27 cellular contexts compared by ENCODE assay signal in the genomic region with DNA sequence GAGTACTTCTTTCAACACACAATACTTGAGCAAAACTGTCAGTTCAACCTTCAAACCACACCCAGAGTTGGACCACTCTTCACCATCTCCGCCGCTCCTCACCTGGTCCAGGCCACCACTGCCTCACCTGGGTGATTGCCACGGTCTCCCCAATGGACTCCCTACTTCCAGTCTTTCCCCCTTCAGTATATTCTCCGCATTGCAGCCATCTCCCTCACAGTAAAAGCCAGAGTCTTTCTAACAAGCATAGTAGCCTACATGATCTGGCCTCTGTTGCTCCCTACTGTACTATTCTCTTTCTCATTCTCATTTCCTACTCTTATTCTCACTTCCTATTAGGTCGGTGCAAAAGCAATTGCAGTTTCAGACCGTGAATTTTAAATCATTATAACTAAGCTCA.
"Had no signal": no experiment of that assay in that cellular context is flagged by ENCODE, and none has a peak within 500 bp of the region (broad histone marks: within the 10 kb centered on the region; RNA-seq: fewer than 3 reads in every experiment).

No MANE protein-coding gene starts in this region.

- H3K36me3 ChIP-seq: adrenal gland, breast epithelium, WERI-Rb-1 had no signal

- H3K27me3 Mint-ChIP-seq: activated CD4-positive, alpha-beta T cell treated with anti-CD3 and anti-CD28 coated beads, Interleukin-2, amount 10 ng/mL, durations not matched to agents 24 days and 14 days had no signal

- H3K27me3 ChIP-seq: adrenal gland, body of pancreas, breast epithelium had no signal

- H3K9me3 ChIP-seq: adrenal gland, body of pancreas, breast epithelium had no signal

- H3K27ac Mint-ChIP-seq: activated CD4-positive, alpha-beta T cell treated with anti-CD3 and anti-CD28 coated beads, Interleukin-2, amount 10 ng/mL, durations not matched to agents 24 days and 14 days; activated CD8-positive, alpha-beta T cell treated with anti-CD3 and anti-CD28 coated beads for 36 hours; activated naive CD4-positive, alpha-beta T cell treated with anti-CD3 and anti-CD28 coated beads for 36 hours; activated naive CD4-positive, alpha-beta T cell treated with anti-CD3 and anti-CD28 coated beads, Interleukin-2, amount 50 U/mL, for 72 hours had no signal

- H3K27ac ChIP-seq: adrenal gland, body of pancreas, breast epithelium, WERI-Rb-1 had no signal

- H3K36me3 Mint-ChIP-seq: activated naive CD4-positive, alpha-beta T cell treated with anti-CD3 and anti-CD28 coated beads, Interleukin-2, amount 50 U/mL, for 72 hours had no signal

- H3K4me1 ChIP-seq: adrenal gland, body of pancreas, breast epithelium had no signal

- H3K9me3 Mint-ChIP-seq: activated CD4-positive, alpha-beta T cell treated with anti-CD3 and anti-CD28 coated beads, Interleukin-2, amount 10 ng/mL, durations not matched to agents 24 days and 14 days; activated naive CD4-positive, alpha-beta T cell treated with anti-CD3 and anti-CD28 coated beads for 36 hours; activated naive CD4-positive, alpha-beta T cell treated with anti-CD3 and anti-CD28 coated beads, Interleukin-2, amount 50 U/mL, for 72 hours had no signal

- H3K4me3 Mint-ChIP-seq: activated CD4-positive, alpha-beta T cell treated with anti-CD3 and anti-CD28 coated beads, Interleukin-2, amount 10 ng/mL, durations not matched to agents 24 days and 14 days; activated CD8-positive, alpha-beta T cell treated with anti-CD3 and anti-CD28 coated beads for 36 hours; activated naive CD4-positive, alpha-beta T cell treated with anti-CD3 and anti-CD28 coated beads for 36 hours had no signal

- H3K4me3 ChIP-seq: adrenal gland, body of pancreas, breast epithelium had no signal

- DNase-seq: activated CD4-positive, alpha-beta T cell treated with anti-CD3 and anti-CD28 coated beads, Interleukin-2, amount 10 ng/mL, durations not matched to agents 24 days and 14 days; activated CD4-positive, alpha-beta T cell treated with anti-CD3 and anti-CD28 coated beads, Interleukin-2, amount 50 U/mL, for 4 hours; activated CD8-positive, alpha-beta T cell treated with anti-CD3 and anti-CD28 coated beads for 36 hours; activated gamma-delta T cell treated with Interleukin-2 at 50 U/mL for 16 hours; activated naive CD4-positive, alpha-beta T cell treated with anti-CD3 and anti-CD28 coated beads for 36 hours; activated T-cell treated with anti-CD3 and anti-CD28 coated beads, Interleukin-2, amount 50 U/mL, for 1 hour; adrenal gland; body of pancreas; NCI-H1048; NCI-H1105 treated with DMSO at 0.1 percent for 48 hours; NCI-H1436; NCI-H1694; NCI-H1930; NCI-H2081 treated with DMSO at 0.1 percent for 48 hours; NCI-H226; NCI-H446 treated with DMSO at 0.1 percent for 48 hours; NCI-H524; NK-92 treated with Interleukin-12 subunit alpha and Interleukin-12 subunit beta, amount 100 ng/mL, for 24 hours; OCI-M1; Right ventricle myocardium superior; SW 1271; T-helper 1 cell; T-helper 2 cell; T1000; WERI-Rb-1 had no signal

- ATAC-seq: activated CD8-positive, alpha-beta T cell treated with anti-CD3 and anti-CD28 coated beads for 36 hours; activated naive CD4-positive, alpha-beta T cell treated with anti-CD3 and anti-CD28 coated beads, Interleukin-2, amount 50 U/mL, for 72 hours; body of pancreas had no signal

- H3K4me1 Mint-ChIP-seq: activated CD4-positive, alpha-beta T cell treated with anti-CD3 and anti-CD28 coated beads, Interleukin-2, amount 10 ng/mL, durations not matched to agents 24 days and 14 days had no signal
